Comparison of ENCODE assay signal across 8 cellular contexts in the genomic region with DNA sequence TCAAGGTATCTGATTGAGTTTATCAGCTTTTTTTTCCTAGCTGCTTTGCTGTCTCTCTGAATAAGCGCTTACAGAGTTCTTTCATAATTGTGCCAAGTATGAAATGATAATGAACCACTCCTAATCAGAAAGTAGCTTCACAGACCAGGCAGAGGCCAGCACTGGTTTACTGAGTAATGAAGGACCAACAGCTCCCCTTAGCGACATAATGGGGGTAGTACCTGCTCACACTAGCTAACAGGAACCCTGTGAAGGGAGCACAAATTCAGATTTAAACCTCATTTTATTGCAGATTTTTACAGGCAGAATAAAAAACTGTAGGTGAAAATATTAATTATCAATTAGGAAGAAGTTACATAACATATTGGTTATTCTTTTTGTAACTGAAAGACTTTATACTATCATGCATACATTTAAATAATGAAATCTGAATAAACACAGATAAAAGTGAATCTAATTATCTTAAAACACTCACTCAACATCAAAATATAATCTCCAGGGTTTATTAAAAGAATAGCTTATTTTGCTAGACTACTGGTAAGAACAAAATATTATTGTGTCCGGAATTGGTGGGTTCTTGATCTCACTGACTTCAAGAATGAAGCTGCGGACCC. TPM values are rescaled to one million over a fixed set of nuclear protein-coding genes. Genes with fewer than 3 reads are reported as not detected.
A peak's percentile ranks its signal among the peaks of the same experiment; 100 is the strongest.
DNase-seq lines count a peak whose midpoint lies in the region; ATAC-seq and TF ChIP-seq lines count a peak whose summit lies in the region.

No MANE protein-coding gene starts in this region.

- H3K4me3 Mint-ChIP-seq in natural killer cell = no peak overlapping the region

- no peaks in the 10 kb centered on the region for H3K9me3 Mint-ChIP-seq in natural killer cell

- H3K27ac Mint-ChIP-seq in natural killer cell = no peak overlapping the region

- peak; percentile 27 for DNase-seq in G401 (ENCODE audit: low spot score)
- peak; percentile 32 to 58 for DNase-seq in Kasumi-1 (lab: John Stamatoyannopoulos, UW)
- DNase-seq in SKM-1 (lab: John Stamatoyannopoulos, UW; ENCODE audit: unreplicated experiment) = peak; percentile 42
- DNase-seq in foreskin melanocyte = peak; percentile 74
- DNase-seq in pons (ENCODE audit: low spot score) = peak; percentile 62
- DNase-seq in activated CD8-positive, alpha-beta memory T cell treated with anti-CD3 and anti-CD28 coated beads for 24 hours = no peak
- no peak for DNase-seq in natural killer cell

- in situ Hi-C loops in G401 (cut with HindIII; ENCODE audit: low sequenced_read_pairs) = no loop called here

- ATAC-seq in HG03442 (IDR thresholded peaks at IDR 0.05; ENCODE audit: unreplicated experiment) (no peak), natural killer cell (no peak)

- no peaks in the 10 kb centered on the region for H3K36me3 Mint-ChIP-seq in natural killer cell

- no peak for TF ChIP-seq CTCF in natural killer cell (IDR thresholded peaks at IDR 0.05)

- intact Hi-C loops in natural killer cell (cut with micrococcal nuclease) = no loop called here

- H3K4me1 Mint-ChIP-seq in natural killer cell = no peaks in the 10 kb centered on the region

- H3K27me3 Mint-ChIP-seq in natural killer cell (ENCODE audit: low read depth in 2 of 2) = no peaks in the 10 kb centered on the region

RNA-seq across cellular contexts. Expression of a gene that starts 53.7 kb away (rescaled TPM):
- total RNA-seq in G401 (2014; rRNA removed; shearing (Covaris generic)) = not detected in 2 replicates
- total RNA-seq in natural killer cell = not detected

RNA-seq across cellular contexts. Expression of a gene that starts 59.6 kb away (rescaled TPM):
- total RNA-seq in G401 (2014; rRNA removed; shearing (Covaris generic)) = 0.03 and 0.31 TPM in 2 replicates
- total RNA-seq in natural killer cell = not detected

Comparison
In these comparisons a context has a peak if more than half of its experiments do, and no peak if none do; other contexts are left out.
1. DNase-seq: peak in G401 (single experiment), Kasumi-1 (2 of 2), SKM-1 (single experiment), foreskin melanocyte (single experiment) and pons (single experiment); none in activated CD8-positive, alpha-beta memory T cell treated with anti-CD3 and anti-CD28 coated beads for 24 hours (single experiment) and natural killer cell (single experiment).